In genomic region chr17:16296072-16296471, GRCh38 we compare ENCODE assay signal across 8 cellular contexts. TPM values are rescaled to one million over a fixed set of nuclear protein-coding genes. Genes with fewer than 3 reads are reported as not detected.
DNase-seq lines count a peak whose midpoint lies in the region; ATAC-seq, FAIRE-seq and TF ChIP-seq lines count a peak whose summit lies in the region.
"Not testable (repeated sequence)": the region's sequence is repeated elsewhere in the genome, so short reads cannot be mapped to it uniquely, and the experiment has no call there.

No MANE protein-coding gene starts in this region.

- not testable (repeated sequence) for H3K36me3 ChIP-seq in RWPE2 (ENCODE audit: low read depth); bronchial epithelial cell (ENCODE audit: control insufficient read depth, insufficient read depth, low read length); liver (ENCODE audit: control insufficient read depth in 4 of 4, insufficient read depth in 3 of 4, low read depth in 1 of 4, low read length in 3 of 4)
- peaks cover 0 to 16% (median 15%) of the 10 kb centered on the region in 4 donors for H3K36me3 ChIP-seq in stomach

- TF ChIP-seq RAD21 in liver (IDR thresholded peaks at IDR 0.05) = not testable (repeated sequence)

- not testable (repeated sequence) for FAIRE-seq in bronchial epithelial cell (lab: Jason Lieb, UNC)

- not testable (repeated sequence) for H3K4me3 Mint-ChIP-seq in activated T-helper 17 cell treated with anti-CD3 and anti-CD28 coated beads, Interleukin-2, amount 50 U/mL, for 72 hours

- WGBS in liver = 94% methylated on average over 3 of the region's 3 CpGs
- WGBS in stomach, 5 donors = 82 to 92% (median 89%) methylated on average over 3 of the region's 3 CpGs

- not testable (repeated sequence) for H3K9me3 Mint-ChIP-seq in activated T-helper 17 cell treated with anti-CD3 and anti-CD28 coated beads, Interleukin-2, amount 50 U/mL, for 72 hours

- intact Hi-C loops in stomach (cut with DNase I; ENCODE audit: low total_unique reads) = not testable (repeated sequence)

- not testable (repeated sequence) for TF ChIP-seq POLR2A in stomach (IDR thresholded peaks at IDR 0.05)

- peak; percentile 54; the same call in 1 of the 3 replicates for ATAC-seq in RWPE2 (ENCODE audit: low read depth)
- ATAC-seq in activated T-helper 17 cell treated with anti-CD3 and anti-CD28 coated beads, Interleukin-2, amount 50 U/mL, for 72 hours (replicated peaks) = peak; percentile 63

- H3K4me1 Mint-ChIP-seq in activated T-helper 17 cell treated with anti-CD3 and anti-CD28 coated beads, Interleukin-2, amount 50 U/mL, for 72 hours = not testable (repeated sequence)

- H3K4me3 ChIP-seq in GM12865 (ENCODE audit: low read depth, low read length); RWPE2 (ENCODE audit: severe bottlenecking); bronchial epithelial cell (ENCODE audit: low read depth, low read length); liver (ENCODE audit: low read depth in 1 of 3, low read length in 3 of 3); stomach: not testable (repeated sequence)

- H3K27ac Mint-ChIP-seq in activated T-helper 17 cell treated with anti-CD3 and anti-CD28 coated beads, Interleukin-2, amount 50 U/mL, for 72 hours = not testable (repeated sequence)

- H3K4me1 ChIP-seq in RWPE2 (ENCODE audit: insufficient read depth, poor library complexity, severe bottlenecking) = not testable (repeated sequence)
- H3K4me1 ChIP-seq in liver (ENCODE audit: control insufficient read depth in 4 of 4, insufficient read depth in 4 of 4, low read length in 3 of 4) (peaks cover 8 to 35% (median 31%) of the 10 kb centered on the region in 4 donors), stomach (peaks cover 8 to 27% (median 12%) of the 10 kb centered on the region in 4 donors)

- not testable (repeated sequence) for H3K9ac ChIP-seq in liver (ENCODE audit: low read depth in 1 of 2, low read length in 2 of 2)

- not testable (repeated sequence) for H3K27me3 Mint-ChIP-seq in activated T-helper 17 cell treated with anti-CD3 and anti-CD28 coated beads, Interleukin-2, amount 50 U/mL, for 72 hours

- TF ChIP-seq EP300 in stomach (IDR thresholded peaks at IDR 0.05) = not testable (repeated sequence)

- DNase-seq in GM12865 (ENCODE audit: low read depth) = peak; percentile 27
- DNase-seq in M059J (ENCODE audit: low read depth) = peak; percentile 43
- not testable (repeated sequence) for DNase-seq in RWPE2 (ENCODE audit: low spot score); stomach
- peak; percentile 70 for DNase-seq in bronchial epithelial cell (ENCODE audit: low read depth)

- H3K27ac ChIP-seq in 22Rv1 (peak overlapping the region; percentile 87), liver (ENCODE audit: low read depth in 1 of 2, low read length in 2 of 2) (peak overlapping the region; percentile 93 to 99), stomach (peak overlapping the region in 3 of 5 donors; percentile 52 to 76 (median 70))
- not testable (repeated sequence) for H3K27ac ChIP-seq in RWPE2 (ENCODE audit: poor library complexity, severe bottlenecking)

- H3K36me3 Mint-ChIP-seq in activated T-helper 17 cell treated with anti-CD3 and anti-CD28 coated beads, Interleukin-2, amount 50 U/mL, for 72 hours (ENCODE audit: low read depth) = peaks cover 14% of the 10 kb centered on the region

- H3K27me3 ChIP-seq in RWPE2 (ENCODE audit: insufficient read depth, poor library complexity, severe bottlenecking); bronchial epithelial cell (ENCODE audit: control insufficient read depth, insufficient read depth, low read length); liver (ENCODE audit: control insufficient read depth in 4 of 4, insufficient read depth in 4 of 4, low read length in 3 of 4); stomach: not testable (repeated sequence)

- not testable (repeated sequence) for H3K9me3 ChIP-seq in RWPE2 (ENCODE audit: severe bottlenecking); liver (ENCODE audit: control insufficient read depth in 4 of 4, low read length in 3 of 4); stomach

- TF ChIP-seq CTCF in 22Rv1 (IDR thresholded peaks at IDR 0.05); GM12865 (IDR thresholded peaks at IDR 0.05; ENCODE audit: insufficient read depth, low read depth, low read length, missing control alignments); RWPE2 (IDR thresholded peaks at IDR 0.05; ENCODE audit: poor library complexity, severe bottlenecking); bronchial epithelial cell (IDR thresholded peaks at IDR 0.05; ENCODE audit: insufficient read depth, low read length, severe bottlenecking); liver (IDR thresholded peaks at IDR 0.05; ENCODE audit: low read depth, low read length, missing input control); stomach (IDR thresholded peaks at IDR 0.05): not testable (repeated sequence)

RNA-seq across cellular contexts. Expression of gene CENPV, which starts 57.2 kb away (rescaled TPM):
- 9.2 and 10.5 TPM in 2 replicates for total RNA-seq in M059J (2014; rRNA removed; shearing (Covaris generic))
- total RNA-seq in activated T-helper 17 cell treated with anti-CD3 and anti-CD28 coated beads, Interleukin-2, amount 50 U/mL, for 72 hours = 10 to 100 TPM; 17.5 to 43.5 TPM
- total RNA-seq in bronchial epithelial cell = 5.1 and 17.4 TPM in 2 replicates
- 10 to 100 TPM; 13.1 to 15.2 TPM for total RNA-seq in liver
- 10 to 100 TPM; 21.2 to 24.3 TPM for polyA plus RNA-seq in liver
- total RNA-seq in stomach = 100 to 1,000 TPM in 1 of 5 donors, 10 to 100 TPM in 4; 24.5 to 324 (median 34.9) TPM
- 10 to 100 TPM; 32.1 to 41.5 (median 41.4) TPM for polyA plus RNA-seq in stomach
